In genomic region chr2:10027931-10028330, GRCh38 we compare ENCODE assay signal across 16 cellular contexts. TPM values are rescaled to one million over a fixed set of nuclear protein-coding genes. Genes with fewer than 3 reads are reported as not detected.
DNase-seq lines count a peak whose midpoint lies in the region; ATAC-seq and TF ChIP-seq lines count a peak whose summit lies in the region.
"Had no signal": no experiment of that assay in that cellular context is flagged by ENCODE, and none has a peak within 500 bp of the region (broad histone marks: within the 10 kb centered on the region; RNA-seq: fewer than 3 reads in every experiment).

No MANE protein-coding gene starts in this region.

- intact Hi-C loops in CD8-positive, alpha-beta T cell (cut with DNase I, micrococcal nuclease), result no loop called here
- intact Hi-C loops in spleen (cut with DNase I; ENCODE audit: low total_unique reads), result no loop called here
- intact Hi-C loops in ascending aorta (cut with DNase I), result no loop called here

- H3K9me3 ChIP-seq in CD8-positive, alpha-beta T cell (ENCODE audit: low read length), result no peaks in the 10 kb centered on the region
- H3K9me3 ChIP-seq in spleen, result no peaks in the 10 kb centered on the region
- no peaks in the 10 kb centered on the region for H3K9me3 ChIP-seq in Peyer's patch
- H3K9me3 ChIP-seq in ascending aorta, result no peaks in the 10 kb centered on the region
- H3K9me3 ChIP-seq: Caco-2 had no signal

- CTCF ChIA-PET in CD8-positive, alpha-beta T cell (lab: Charles Lee), result interaction anchor here (1.3 to 8.2 kb wide), 3 partner anchors 18 to 214 kb away, joined by 4 to 72 read pairs (median 31); partner anchors contain the start of gene KLF11

- H3K4me1 Mint-ChIP-seq in CD8-positive, alpha-beta T cell (ENCODE audit: low read depth), result peaks cover 21% of the 10 kb centered on the region
- H3K4me1 Mint-ChIP-seq in central memory CD8-positive, alpha-beta T cell, result peaks cover 24% of the 10 kb centered on the region
- H3K4me1 Mint-ChIP-seq in memory B cell, result peaks cover 32% of the 10 kb centered on the region

- no peak overlapping the region for H3K4me3 Mint-ChIP-seq in CD8-positive, alpha-beta T cell
- no peak overlapping the region for H3K4me3 Mint-ChIP-seq in central memory CD8-positive, alpha-beta T cell
- no peak overlapping the region for H3K4me3 Mint-ChIP-seq in memory B cell
- H3K4me3 Mint-ChIP-seq: stimulated activated effector memory CD8-positive, alpha-beta T cell treated with anti-CD3 and anti-CD28 coated beads, Interleukin-12 subunit alpha, Interleukin-12 subunit beta, amount 100 ng/mL, for 72 hours; WTC11 had no signal

- H3K27me3 ChIP-seq in CD8-positive, alpha-beta T cell (ENCODE audit: insufficient read depth, low read length), result no peaks in the 10 kb centered on the region
- H3K27me3 ChIP-seq in spleen (replicated peaks in 1 of 7) (no peaks in the 10 kb centered on the region), Peyer's patch (no peaks in the 10 kb centered on the region), ascending aorta (no peaks in the 10 kb centered on the region)

- no peak overlapping the region for H3K27ac ChIP-seq in CD8-positive, alpha-beta T cell (ENCODE audit: low read depth, low read length)
- H3K27ac ChIP-seq in spleen (peak overlapping the region in 6 of 8 donors; percentile 70 to 84 (median 82)), Peyer's patch (peak overlapping the region in 1 of 4 donors; percentile 59), ascending aorta (peak overlapping the region in 1 of 2 donors; percentile 15)

- TF ChIP-seq POLR2A in spleen (IDR thresholded peaks at IDR 0.05) (no peak), Peyer's patch (IDR thresholded peaks at IDR 0.05) (no peak)

- POLR2A ChIA-PET in CD8-positive, alpha-beta T cell (lab: Charles Lee), result interaction anchor here (1.2 to 1.6 kb wide), 2 partner anchors 20 to 420 kb away, joined by 5 read pairs; partner anchors contain the start of gene ODC1

- H3K27me3 Mint-ChIP-seq in CD8-positive, alpha-beta T cell (ENCODE audit: low read depth), result no peaks in the 10 kb centered on the region
- no peaks in the 10 kb centered on the region for H3K27me3 Mint-ChIP-seq in central memory CD8-positive, alpha-beta T cell
- no peaks in the 10 kb centered on the region for H3K27me3 Mint-ChIP-seq in memory B cell

- H3K4me3 ChIP-seq in CD8-positive, alpha-beta T cell (ENCODE audit: low read depth, low read length), result no peak overlapping the region
- no peak overlapping the region for H3K4me3 ChIP-seq in spleen
- H3K4me3 ChIP-seq in Peyer's patch, result no peak overlapping the region
- H3K4me3 ChIP-seq in ascending aorta, result no peak overlapping the region

- H3K4me1 ChIP-seq in CD8-positive, alpha-beta T cell (ENCODE audit: insufficient read depth, low read length), result peaks cover 30% of the 10 kb centered on the region
- H3K4me1 ChIP-seq in spleen, result peaks cover 16 to 49% (median 27%) of the 10 kb centered on the region in 6 donors
- H3K4me1 ChIP-seq in Peyer's patch, result peaks cover 0 to 9% (median 4%) of the 10 kb centered on the region in 4 donors
- no peaks in the 10 kb centered on the region for H3K4me1 ChIP-seq in ascending aorta
- H3K4me1 ChIP-seq: Caco-2 had no signal

- peak overlapping the region; percentile 27 for H3K27ac Mint-ChIP-seq in CD8-positive, alpha-beta T cell
- peak overlapping the region; percentile 85 for H3K27ac Mint-ChIP-seq in central memory CD8-positive, alpha-beta T cell (ENCODE audit: low read depth)
- peak overlapping the region; percentile 98 for H3K27ac Mint-ChIP-seq in memory B cell
- H3K27ac Mint-ChIP-seq: activated naive CD4-positive, alpha-beta T cell treated with anti-CD3 and anti-CD28 coated beads, Interleukin-2, amount 50 U/mL, for 72 hours; WTC11 had no signal

- no peaks in the 10 kb centered on the region for H3K36me3 ChIP-seq in CD8-positive, alpha-beta T cell (ENCODE audit: insufficient read depth, low read length)
- H3K36me3 ChIP-seq in spleen (no peaks in the 10 kb centered on the region), Peyer's patch (no peaks in the 10 kb centered on the region), ascending aorta (no peaks in the 10 kb centered on the region)

- H3K36me3 Mint-ChIP-seq in CD8-positive, alpha-beta T cell, result no peaks in the 10 kb centered on the region
- peaks cover 4% of the 10 kb centered on the region for H3K36me3 Mint-ChIP-seq in central memory CD8-positive, alpha-beta T cell (ENCODE audit: insufficient read depth)
- no peaks in the 10 kb centered on the region for H3K36me3 Mint-ChIP-seq in memory B cell
- H3K36me3 Mint-ChIP-seq: activated naive CD4-positive, alpha-beta T cell treated with anti-CD3 and anti-CD28 coated beads, Interleukin-2, amount 50 U/mL, for 72 hours; stimulated activated effector memory CD8-positive, alpha-beta T cell treated with anti-CD3 and anti-CD28 coated beads, Interleukin-12 subunit alpha, Interleukin-12 subunit beta, amount 100 ng/mL, for 72 hours; WTC11 had no signal

- no peaks in the 10 kb centered on the region for H3K9me3 Mint-ChIP-seq in CD8-positive, alpha-beta T cell
- no peaks in the 10 kb centered on the region for H3K9me3 Mint-ChIP-seq in central memory CD8-positive, alpha-beta T cell
- H3K9me3 Mint-ChIP-seq in memory B cell, result no peaks in the 10 kb centered on the region
- H3K9me3 Mint-ChIP-seq: activated naive CD4-positive, alpha-beta T cell treated with anti-CD3 and anti-CD28 coated beads, Interleukin-2, amount 50 U/mL, for 72 hours; stimulated activated effector memory CD8-positive, alpha-beta T cell treated with anti-CD3 and anti-CD28 coated beads, Interleukin-12 subunit alpha, Interleukin-12 subunit beta, amount 100 ng/mL, for 72 hours; WTC11 had no signal

- TF ChIP-seq CTCF in CD8-positive, alpha-beta T cell (IDR thresholded peaks at IDR 0.05), result no peak
- TF ChIP-seq CTCF in spleen (IDR thresholded peaks at IDR 0.05 in 8 of 11, conservative IDR thresholded peaks at IDR 0.05 in 3 of 11) (no peak), Peyer's patch (IDR thresholded peaks at IDR 0.05) (no peak), ascending aorta (IDR thresholded peaks at IDR 0.05) (no peak)

- WGBS in spleen, 5 donors, result 90 to 96% (median 92%) methylated on average over 7 of the region's 7 CpGs

- DNase-seq in CD8-positive, alpha-beta T cell, result no peak
- DNase-seq in central memory CD8-positive, alpha-beta T cell (ENCODE audit: low spot score in 2 of 2), result no peak
- DNase-seq in memory B cell (ENCODE audit: low spot score in 2 of 2), result no peak
- DNase-seq in spleen, result no peak
- no peak for DNase-seq in Peyer's patch
- no peak for DNase-seq in ascending aorta (ENCODE audit: low spot score in 2 of 2)
- DNase-seq: Caco-2; effector memory CD4-positive, alpha-beta T cell; left colon; NCI-H1092 treated with DMSO at 0.1 percent for 48 hours; NCI-H510A had no signal

- ATAC-seq in CD8-positive, alpha-beta T cell, result no peak
- no peak for ATAC-seq in central memory CD8-positive, alpha-beta T cell (replicated peaks; ENCODE audit: extremely low read depth, poor library complexity, severe bottlenecking)
- no peak for ATAC-seq in memory B cell (ENCODE audit: low read depth)
- no peak for ATAC-seq in HG02610 (IDR thresholded peaks at IDR 0.05; ENCODE audit: unreplicated experiment)
- ATAC-seq: activated naive CD4-positive, alpha-beta T cell treated with anti-CD3 and anti-CD28 coated beads, Interleukin-2, amount 50 U/mL, for 72 hours; left colon; Panc1; stimulated activated effector memory CD8-positive, alpha-beta T cell treated with anti-CD3 and anti-CD28 coated beads, Interleukin-12 subunit alpha, Interleukin-12 subunit beta, amount 100 ng/mL, for 72 hours had no signal

RNA-seq across cellular contexts. Expression of gene KLF11, which starts 15.4 kb away (rescaled TPM):
- total RNA-seq in CD8-positive, alpha-beta T cell, result 10 to 100 TPM; 28.6 to 30.3 TPM
- total RNA-seq in spleen (10 to 100 TPM; 18.3 to 46.1 (median 33.5) TPM), Peyer's patch (10 to 100 TPM in 2 of 4 donors, 1 to 10 TPM in 2; 4.0 to 17.3 (median 11.5) TPM), ascending aorta (37.6 TPM)
- 10 to 100 TPM in 1 of 3 donors, 1 to 10 TPM in 2; 5.4 to 13.3 (median 8.0) TPM for polyA plus RNA-seq in spleen

RNA-seq across cellular contexts. Expression of gene CYS1, which starts 52.3 kb away (rescaled TPM):
- not detected for total RNA-seq in CD8-positive, alpha-beta T cell
- total RNA-seq in spleen, result 1 to 10 TPM in 6 of 7 donors, under 1 TPM in 1; 0.97 to 2.9 (median 1.7) TPM
- under 1 TPM; 0.38 to 0.56 (median 0.43) TPM for polyA plus RNA-seq in spleen
- total RNA-seq in Peyer's patch, result 1 to 10 TPM in 3 of 4 donors, not detected in 1; 1.3 to 5.8 (median 1.6) TPM
- 13.8 TPM for total RNA-seq in ascending aorta
- total RNA-seq: activated naive CD4-positive, alpha-beta T cell treated with anti-CD3 and anti-CD28 coated beads, Interleukin-2, amount 50 U/mL, for 72 hours had no signal

Comparison
In these comparisons a context has a peak if more than half of its experiments do, and no peak if none do; other contexts are left out.
1. H3K27ac Mint-ChIP-seq: peak in every context shown above with its lines; median percentile 98 in memory B cell; 85 in central memory CD8-positive, alpha-beta T cell; 27 in CD8-positive, alpha-beta T cell.